In genomic region chr15:39503526-39503925, GRCh38 we compare ENCODE assay signal across 23 cellular contexts.
"Had no signal": no experiment of that assay in that cellular context is flagged by ENCODE, and none has a peak within 500 bp of the region (broad histone marks: within the 10 kb centered on the region; RNA-seq: fewer than 3 reads in every experiment).

No MANE protein-coding gene starts in this region.

- DNase-seq: effector memory CD8-positive, alpha-beta T cell; esophagus squamous epithelium; immature natural killer cell; kidney; left cardiac atrium; left ventricle myocardium inferior; lower lobe of right lung; midbrain; naive thymus-derived CD4-positive, alpha-beta T cell; nephron progenitor cell; ovary; sigmoid colon; stimulated activated CD4-positive, alpha-beta T cell treated with anti-CD3 and anti-CD28 coated beads, Interleukin-12 subunit alpha, Interleukin-12 subunit beta, amount 100 ng/mL, for 4 hours; stimulated activated naive CD4-positive, alpha-beta T cell; stomach; thyroid gland had no signal

- H3K36me3 ChIP-seq: esophagus squamous epithelium, left ventricle myocardium inferior, lower lobe of right lung, neutrophil, ovary, right atrium auricular region, sigmoid colon, stomach, thyroid gland had no signal

- ATAC-seq: effector memory CD8-positive, alpha-beta T cell; foreskin keratinocyte; left cardiac atrium; lower lobe of right lung; naive thymus-derived CD4-positive, alpha-beta T cell had no signal

- H3K4me1 ChIP-seq: left ventricle myocardium inferior, lower lobe of right lung, right atrium auricular region, thyroid gland had no signal

- H3K4me3 ChIP-seq: esophagus squamous epithelium, left ventricle myocardium inferior, lower lobe of right lung, ovary, right atrium auricular region, sigmoid colon, skin epidermis, stomach, thyroid gland had no signal

- H3K27ac ChIP-seq: epithelial cell of prostate, foreskin keratinocyte, left ventricle myocardium inferior, lower lobe of right lung, neutrophil, thyroid gland had no signal

- H3K9me3 ChIP-seq: esophagus squamous epithelium, left ventricle myocardium inferior, lower lobe of right lung, neutrophil, ovary, right atrium auricular region, sigmoid colon, stomach, thyroid gland had no signal

- H3K27me3 ChIP-seq: esophagus squamous epithelium, foreskin keratinocyte, ovary, right atrium auricular region, sigmoid colon, stomach, thyroid gland had no signal

- FAIRE-seq: colon, kidney, urothelium cell line had no signal
